ENCODE assay signal across 15 cellular contexts in genomic region chr11:117900144-117900651, GRCh38. TPM values are rescaled to one million over a fixed set of nuclear protein-coding genes. Genes with fewer than 3 reads are reported as not detected.
DNase-seq lines count a peak whose midpoint lies in the region; ATAC-seq and TF ChIP-seq lines count a peak whose summit lies in the region.
"Had no signal": no experiment of that assay in that cellular context is flagged by ENCODE, and none has a peak within 500 bp of the region (broad histone marks: within the 10 kb centered on the region; RNA-seq: fewer than 3 reads in every experiment).

No MANE protein-coding gene starts in this region.

- WGBS in esophagus squamous epithelium, 2 donors: 55 to 83% methylated on average over 3 of the region's 3 CpGs

- no peaks in the 10 kb centered on the region for H3K9me3 ChIP-seq in esophagus squamous epithelium
- H3K9me3 ChIP-seq: adrenal gland had no signal

- H3K36me3 ChIP-seq in esophagus squamous epithelium: no peaks in the 10 kb centered on the region
- H3K36me3 ChIP-seq: adrenal gland had no signal

- H3K4me1 ChIP-seq in esophagus squamous epithelium: peaks cover 0 to 9% (median 0%) of the 10 kb centered on the region in 3 donors
- H3K4me1 ChIP-seq: adrenal gland had no signal

- no peak for TF ChIP-seq CTCF in esophagus squamous epithelium (IDR thresholded peaks at IDR 0.05)

- peak; percentile 70 for ATAC-seq in GM18867 (IDR thresholded peaks at IDR 0.05; ENCODE audit: unreplicated experiment)
- ATAC-seq in HG03460 (IDR thresholded peaks at IDR 0.05; ENCODE audit: unreplicated experiment): peak; percentile 51
- peak; percentile 65 for ATAC-seq in left ventricle myocardium superior
- ATAC-seq: CD8-positive, alpha-beta T cell had no signal

- no peak for TF ChIP-seq POLR2A in esophagus squamous epithelium (IDR thresholded peaks at IDR 0.05)

- intact Hi-C loops in left ventricle myocardium superior (cut with micrococcal nuclease): no loop called here
- intact Hi-C loops in esophagus squamous epithelium (cut with DNase I): no loop called here

- H3K4me3 ChIP-seq in esophagus squamous epithelium: no peak overlapping the region
- H3K4me3 ChIP-seq: adrenal gland had no signal

- H3K27ac ChIP-seq in esophagus squamous epithelium: no peak overlapping the region
- H3K27ac ChIP-seq: adrenal gland had no signal

- H3K27me3 ChIP-seq in esophagus squamous epithelium: peaks cover 0 to 4% (median 0%) of the 10 kb centered on the region in 4 donors
- H3K27me3 ChIP-seq: adrenal gland had no signal

- DNase-seq in CD1c-positive myeloid dendritic cell (ENCODE audit: extremely low spot score) (peak; percentile 54), left ventricle myocardium superior (no peak), C1 segment of cervical spinal cord (lab: John Stamatoyannopoulos, UW) (no peak), NCI-H524 (lab: John Stamatoyannopoulos, UW) (no peak), esophagus squamous epithelium (lab: John Stamatoyannopoulos, UW) (no peak), NCI-H69 (lab: John Stamatoyannopoulos, UW) (no peak)
- DNase-seq: adrenal gland; CD8-positive, alpha-beta T cell; foreskin melanocyte; NCI-H1436 treated with DMSO at 0.1 percent for 48 hours; NCI-H82; occipital lobe; stimulated activated naive CD4-positive, alpha-beta T cell had no signal

RNA-seq across cellular contexts. Expression of gene FXYD6, which starts 23.7 kb away (rescaled TPM):
- total RNA-seq in left ventricle myocardium superior (35.4 TPM), esophagus squamous epithelium (10 to 100 TPM in 1 of 4 donors, 1 to 10 TPM in 2, under 1 TPM in 1; 0.61 to 27.7 (median 2.1) TPM)
- total RNA-seq: CD8-positive, alpha-beta T cell had no signal

RNA-seq across cellular contexts. Expression of gene TMPRSS13, which starts 29.0 kb away (rescaled TPM):
- total RNA-seq in left ventricle myocardium superior (0.15 TPM), esophagus squamous epithelium (10 to 100 TPM; 11.1 to 31.7 (median 21.0) TPM)

Comparison
In these comparisons a context has a peak if more than half of its experiments do, and no peak if none do; other contexts are left out.
1. RNA of gene TMPRSS13, which starts 29.0 kb away (total RNA-seq): 11.1 to 31.7 TPM in esophagus squamous epithelium; 0.15 TPM in left ventricle myocardium superior (single experiment); every median in the first group is over 10 times any median in the second.
2. Peak in every context shown above with its lines, with median percentiles within 50 percentile points of each other: ATAC-seq.